ENCODE assay signal across 22 cellular contexts in the genomic region with DNA sequence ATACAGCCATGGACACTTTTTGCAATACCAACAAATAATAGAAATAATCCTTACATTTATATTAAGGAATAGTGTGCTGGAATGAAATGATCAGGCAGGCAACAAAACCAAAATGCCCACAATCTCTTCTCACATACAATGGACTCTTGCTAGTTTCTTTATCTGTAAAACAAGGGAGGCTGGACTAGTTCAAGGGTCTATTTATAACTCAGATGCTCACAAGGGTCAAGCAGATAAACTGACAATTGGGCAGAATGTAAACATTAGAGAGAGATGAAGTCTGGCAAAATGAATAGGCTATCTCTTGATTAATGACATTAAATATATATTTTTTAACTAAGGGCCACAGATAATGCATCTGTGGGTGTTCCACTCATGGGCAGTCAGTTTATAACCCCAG.
"Had no signal": no experiment of that assay in that cellular context is flagged by ENCODE, and none has a peak within 500 bp of the region (broad histone marks: within the 10 kb centered on the region; RNA-seq: fewer than 3 reads in every experiment).

No MANE protein-coding gene starts in this region.

- H3K27ac Mint-ChIP-seq: memory B cell; mesothelial cell of epicardium; natural killer cell treated with Interleukin-12 subunit alpha and Interleukin-12 subunit beta and Interleukin-15 and Interleukin-18, amount 100 ng/mL, for 72 hours; progenitor cell of endocrine pancreas had no signal

- H3K4me1 Mint-ChIP-seq: mesothelial cell of epicardium had no signal

- ATAC-seq: gastroesophageal sphincter; left lobe of liver; lower lobe of right lung; natural killer cell treated with Interleukin-12 subunit alpha and Interleukin-12 subunit beta and Interleukin-15 and Interleukin-18, amount 100 ng/mL, for 72 hours; pancreas had no signal

- H3K4me3 Mint-ChIP-seq: memory B cell; mesothelial cell of epicardium; natural killer cell treated with Interleukin-12 subunit alpha and Interleukin-12 subunit beta and Interleukin-15 and Interleukin-18, amount 100 ng/mL, for 72 hours had no signal

- H3K27me3 Mint-ChIP-seq: memory B cell; natural killer cell treated with Interleukin-12 subunit alpha and Interleukin-12 subunit beta and Interleukin-15 and Interleukin-18, amount 100 ng/mL, for 72 hours; progenitor cell of endocrine pancreas had no signal

- H3K9me3 ChIP-seq: esophagus muscularis mucosa, gastroesophageal sphincter, lower lobe of right lung, pancreas, sigmoid colon, stomach, thoracic aorta, transverse colon had no signal

- DNase-seq: effector memory CD4-positive, alpha-beta T cell; glutamatergic neuron; hippocampal formation; kidney glomerular epithelial cell; lower lobe of right lung; occipital lobe; pancreas; sigmoid colon; stimulated activated CD4-positive, alpha-beta T cell treated with anti-CD3 and anti-CD28 coated beads, Interleukin-2, amount 100 ng/mL, for 24 hours; stimulated activated naive CD4-positive, alpha-beta T cell; stomach; substantia nigra; transverse colon had no signal

- H3K9me3 Mint-ChIP-seq: memory B cell; mesothelial cell of epicardium; natural killer cell treated with Interleukin-12 subunit alpha and Interleukin-12 subunit beta and Interleukin-15 and Interleukin-18, amount 100 ng/mL, for 72 hours had no signal

- H3K4me3 ChIP-seq: esophagus muscularis mucosa, gastroesophageal sphincter, lower lobe of right lung, pancreas, sigmoid colon, skin epidermis, stomach, thoracic aorta, transverse colon had no signal

- H3K27me3 ChIP-seq: esophagus muscularis mucosa, gastroesophageal sphincter, pancreas, sigmoid colon, stomach, transverse colon had no signal

- H3K4me1 ChIP-seq: esophagus muscularis mucosa, gastroesophageal sphincter, lower lobe of right lung, pancreas, sigmoid colon, stomach, transverse colon had no signal

- H3K27ac ChIP-seq: esophagus muscularis mucosa, gastroesophageal sphincter, lower lobe of right lung, pancreas, sigmoid colon, skin epidermis, stomach, thoracic aorta, transverse colon had no signal
